Comparison of ENCODE assay signal across 7 cellular contexts in the genomic region with DNA sequence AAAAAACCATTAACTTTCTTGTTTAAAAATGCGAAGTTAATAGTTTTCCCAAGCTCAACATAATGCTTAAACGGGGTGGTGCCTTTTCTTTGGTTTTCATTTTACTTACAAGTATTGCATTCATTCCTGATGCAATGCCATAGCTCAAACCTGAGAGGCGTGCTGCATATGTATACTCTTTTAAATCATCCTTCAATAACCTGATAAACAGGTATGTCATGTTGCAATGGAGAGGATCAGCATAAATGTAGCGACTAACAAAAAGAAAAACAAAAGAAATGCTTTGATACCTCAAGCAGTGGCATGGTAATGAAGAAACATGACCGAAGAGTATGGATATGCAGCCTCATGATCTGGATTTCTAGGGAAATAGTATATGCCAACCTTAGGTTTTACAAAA.
"Had no signal": no experiment of that assay in that cellular context is flagged by ENCODE, and none has a peak within 500 bp of the region (broad histone marks: within the 10 kb centered on the region; RNA-seq: fewer than 3 reads in every experiment).

No MANE protein-coding gene starts in this region.

- H3K9me3 ChIP-seq: HAP-1 had no signal

- FAIRE-seq: HTR-8/SVneo had no signal

- ATAC-seq: HCT116 had no signal

- DNase-seq: GOT3, H7, HFFc6, KBM-7 had no signal

- H3K4me3 ChIP-seq: HAP-1 had no signal

- H3K4me1 ChIP-seq: HAP-1 had no signal
